ENCODE assay signal across 1 cellular context in genomic region chr11:120255519-120255866, GRCh38.
TF ChIP-seq lines count a peak whose summit lies in the region.

No MANE protein-coding gene starts in this region.

TF ChIP-seq in GM12878, 131 proteins besides CTCF, POLR2A, EP300 and RAD21:
- TF ChIP-seq TARDBP (IDR thresholded peaks at IDR 0.05; ENCODE audit: borderline replicate concordance) = no peak
- TF ChIP-seq TCF3 (IDR thresholded peaks at IDR 0.05; ENCODE audit: borderline replicate concordance, insufficient read depth, low read depth, low read length) = no peak
- no peak for TF ChIP-seq ASH2L (IDR thresholded peaks at IDR 0.05; ENCODE audit: borderline replicate concordance, low read depth)
- no peak for TF ChIP-seq RFX5 (IDR thresholded peaks at IDR 0.05; ENCODE audit: low read depth, low read length)
